In genomic region chr1:202811296-202812175, GRCh38 we compare ENCODE assay signal across 8 cellular contexts. TPM values are rescaled to one million over a fixed set of nuclear protein-coding genes. Genes with fewer than 3 reads are reported as not detected.
DNase-seq lines count a peak whose midpoint lies in the region; ATAC-seq, FAIRE-seq and TF ChIP-seq lines count a peak whose summit lies in the region.

No MANE protein-coding gene starts in this region.

- H3K4me3 ChIP-seq in CD8-positive, alpha-beta memory T cell (ENCODE audit: low read length): peak overlapping the region; percentile 95
- H3K4me3 ChIP-seq in OCI-LY7 (ENCODE audit: low read depth, low read length, poor library complexity, severe bottlenecking) (no peak overlapping the region), kidney (ENCODE audit: low read length in 2 of 2) (peak overlapping the region; percentile 64 to 78)

- peak overlapping the region in 7 of 8 donors; percentile 18 to 95 (median 83) for H3K27ac Mint-ChIP-seq in CD8-positive, alpha-beta memory T cell
- peak overlapping the region; percentile 83 to 98 (median 94) for H3K27ac Mint-ChIP-seq in brain
- peak overlapping the region; percentile 38 for H3K27ac Mint-ChIP-seq in stimulated activated naive B cell treated with anti-CD40 and anti-IgM and Interleukin-4, amounts not matched to agents 10 μg/mL and 1 μg/mL and 100 μg/mL, for 72 hours

- TF ChIP-seq CTCF in OCI-LY7 (conservative IDR thresholded peaks at IDR 0.05; ENCODE audit: low read length) (no peak), brain (conservative IDR thresholded peaks at IDR 0.05) (no peak), kidney (IDR thresholded peaks at IDR 0.05; ENCODE audit: borderline replicate concordance, extremely low read depth, insufficient read depth) (no peak)

- peak overlapping the region; percentile 57 to 67 for H3K9ac ChIP-seq in kidney (ENCODE audit: low read length in 2 of 2)

- intact Hi-C loops in OCI-LY7 (cut with micrococcal nuclease; ENCODE audit: unreplicated experiment): no loop called here
- intact Hi-C loops in kidney (cut with DNase I): no loop called here

- peaks cover 24 to 32% (median 31%) of the 10 kb centered on the region in 3 donors for H3K4me1 Mint-ChIP-seq in CD8-positive, alpha-beta memory T cell
- peaks cover 50% of the 10 kb centered on the region for H3K4me1 Mint-ChIP-seq in brain
- peaks cover 18 to 32% of the 10 kb centered on the region in 2 donors for H3K4me1 Mint-ChIP-seq in stimulated activated naive B cell treated with anti-CD40 and anti-IgM and Interleukin-4, amounts not matched to agents 10 μg/mL and 1 μg/mL and 100 μg/mL, for 72 hours

- peak; percentile 20 for ATAC-seq in GM21528 (IDR thresholded peaks at IDR 0.05; ENCODE audit: low FRiP score, unreplicated experiment)
- peak; percentile 2 for ATAC-seq in stimulated activated naive B cell treated with anti-CD40 and anti-IgM and Interleukin-4, amounts not matched to agents 10 μg/mL and 1 μg/mL and 100 μg/mL, for 72 hours (replicated peaks)

- peaks cover 23% of the 10 kb centered on the region for H3K4me1 ChIP-seq in CD8-positive, alpha-beta memory T cell (ENCODE audit: insufficient read depth, low read length)
- H3K4me1 ChIP-seq in OCI-LY7 (ENCODE audit: insufficient read depth, low read length, poor library complexity, severe bottlenecking) (no peaks in the 10 kb centered on the region), kidney (ENCODE audit: control insufficient read depth in 1 of 2, insufficient read depth in 1 of 2, low read depth in 1 of 2, low read length in 2 of 2) (peaks cover 0 to 8% of the 10 kb centered on the region in 2 donors)

- peak overlapping the region; percentile 69 for H3K27ac ChIP-seq in CD8-positive, alpha-beta memory T cell (ENCODE audit: low read depth, low read length)
- H3K27ac ChIP-seq in OCI-LY7 (ENCODE audit: low read depth, low read length, poor library complexity, severe bottlenecking): no peak overlapping the region
- peak overlapping the region in 1 of 2 donors; percentile 57 for H3K27ac ChIP-seq in kidney (ENCODE audit: low read depth in 2 of 2, low read length in 2 of 2)

- H4K20me1 ChIP-seq in OCI-LY7 (ENCODE audit: insufficient read depth, low read length): no peaks in the 10 kb centered on the region

- peak; percentile 6 to 58 (median 25) for DNase-seq in CD8-positive, alpha-beta memory T cell
- DNase-seq in OCI-LY7 (ENCODE audit: low spot score) (no peak), kidney (no peak), GOT3 (lab: John Stamatoyannopoulos, UW) (no peak), AML-193 (lab: John Stamatoyannopoulos, UW) (no peak)
- no peak for DNase-seq in stimulated activated naive B cell treated with anti-CD40 and anti-IgM and Interleukin-4, amounts not matched to agents 10 μg/mL and 1 μg/mL and 100 μg/mL, for 72 hours

- H3K9me3 Mint-ChIP-seq in CD8-positive, alpha-beta memory T cell: no peaks in the 10 kb centered on the region
- peaks cover 0 to 10% (median 0%) of the 10 kb centered on the region in 5 experiments for H3K9me3 Mint-ChIP-seq in brain
- no peaks in the 10 kb centered on the region for H3K9me3 Mint-ChIP-seq in stimulated activated naive B cell treated with anti-CD40 and anti-IgM and Interleukin-4, amounts not matched to agents 10 μg/mL and 1 μg/mL and 100 μg/mL, for 72 hours

- H3K4me3 Mint-ChIP-seq in CD8-positive, alpha-beta memory T cell: peak overlapping the region; percentile 74 to 97 (median 86)
- H3K4me3 Mint-ChIP-seq in brain: peak overlapping the region; percentile 85 to 95 (median 90)
- peak overlapping the region; percentile 86 to 99 for H3K4me3 Mint-ChIP-seq in stimulated activated naive B cell treated with anti-CD40 and anti-IgM and Interleukin-4, amounts not matched to agents 10 μg/mL and 1 μg/mL and 100 μg/mL, for 72 hours

- H3K9me2 ChIP-seq in OCI-LY7 (ENCODE audit: insufficient read depth, low read length): no peaks in the 10 kb centered on the region

- peak overlapping the region; percentile 71; the same call in 1 of the 2 replicates for H3K4me2 ChIP-seq in OCI-LY7 (ENCODE audit: low read length)

- POLR2A ChIA-PET in CD8-positive, alpha-beta memory T cell (lab: Charles Lee): interaction anchor here (1.4 kb wide), 1 partner anchor 77 kb away, joined by 5 read pairs; the partner anchor contains the start of gene RABIF
- POLR2A ChIA-PET in OCI-LY7 (lab: Charles Lee): no interaction called here

- H3K36me3 ChIP-seq in CD8-positive, alpha-beta memory T cell (ENCODE audit: insufficient read depth, low read length): no peaks in the 10 kb centered on the region
- H3K36me3 ChIP-seq in OCI-LY7 (ENCODE audit: insufficient read depth, low read length): no peaks in the 10 kb centered on the region
- H3K36me3 ChIP-seq in kidney (ENCODE audit: control insufficient read depth in 1 of 2, insufficient read depth in 2 of 2, low read length in 2 of 2): no peaks in the 10 kb centered on the region

- H2AFZ ChIP-seq in OCI-LY7 (ENCODE audit: low read length): no peak overlapping the region

- H3K27me3 Mint-ChIP-seq in CD8-positive, alpha-beta memory T cell: peaks cover 0 to 3% of the 10 kb centered on the region in 2 donors
- peaks cover 19% of the 10 kb centered on the region for H3K27me3 Mint-ChIP-seq in brain
- H3K27me3 Mint-ChIP-seq in stimulated activated naive B cell treated with anti-CD40 and anti-IgM and Interleukin-4, amounts not matched to agents 10 μg/mL and 1 μg/mL and 100 μg/mL, for 72 hours: peaks cover 11 to 14% of the 10 kb centered on the region in 2 donors

- peaks cover 0 to 8% (median 0%) of the 10 kb centered on the region in 3 donors for H3K36me3 Mint-ChIP-seq in CD8-positive, alpha-beta memory T cell
- no peaks in the 10 kb centered on the region for H3K36me3 Mint-ChIP-seq in brain
- no peaks in the 10 kb centered on the region for H3K36me3 Mint-ChIP-seq in stimulated activated naive B cell treated with anti-CD40 and anti-IgM and Interleukin-4, amounts not matched to agents 10 μg/mL and 1 μg/mL and 100 μg/mL, for 72 hours

- no peaks in the 10 kb centered on the region for H3K9me3 ChIP-seq in CD8-positive, alpha-beta memory T cell (ENCODE audit: low read length)
- H3K9me3 ChIP-seq in OCI-LY7 (ENCODE audit: low read length) (no peaks in the 10 kb centered on the region), kidney (ENCODE audit: control insufficient read depth in 1 of 2, low read length in 2 of 2) (no peaks in the 10 kb centered on the region)

- CTCF ChIA-PET in CD8-positive, alpha-beta memory T cell (lab: Charles Lee): no interaction called here
- CTCF ChIA-PET in OCI-LY7 (lab: Charles Lee; ENCODE audit: unreplicated experiment): interaction anchor here (0.6 kb wide), 1 partner anchor 40 kb away, joined by 3 read pairs; no protein-coding TSS in a partner anchor

- no TSS peak for BruUV-seq in OCI-LY7 (replicated peaks; lab: Mats Ljungman, UMichigan)

- no peak for FAIRE-seq in kidney (lab: Jason Lieb, UNC)

- no peaks in the 10 kb centered on the region for H3K27me3 ChIP-seq in CD8-positive, alpha-beta memory T cell (ENCODE audit: insufficient read depth, low read length, poor library complexity, severe bottlenecking)

- no peaks in the 10 kb centered on the region for H3K79me2 ChIP-seq in OCI-LY7 (ENCODE audit: insufficient read depth, low read depth, low read length)

RNA-seq across cellular contexts. Expression of gene PCAT6, which starts 0.8 kb away (rescaled TPM):
- total RNA-seq in CD8-positive, alpha-beta memory T cell: under 1 TPM in 1 of 2 experiments, not detected in 1; 0.51 TPM
- polyA plus RNA-seq in CD8-positive, alpha-beta memory T cell: 0.56 TPM
- not detected in 2 replicates for total RNA-seq in OCI-LY7 (2014; rRNA removed; shearing (Covaris generic))
- total RNA-seq in OCI-LY7 (2022) (not detected in 2 replicates), kidney (2.0 TPM)
- polyA plus RNA-seq in brain (ENCODE audit: insufficient read depth, low read depth, low replicate concordance) (14.5 TPM), kidney (ENCODE audit: insufficient read depth, low read depth, low replicate concordance) (5.8 TPM)

RNA-seq across cellular contexts. Expression of gene KDM5B, which starts 3.3 kb away (rescaled TPM):
- 10 to 100 TPM; 18.6 to 22.7 TPM for total RNA-seq in CD8-positive, alpha-beta memory T cell
- polyA plus RNA-seq in CD8-positive, alpha-beta memory T cell: 14.2 TPM
- total RNA-seq in OCI-LY7 (2014; rRNA removed; shearing (Covaris generic)): not detected in 2 replicates
- total RNA-seq in OCI-LY7 (2022): not detected in 2 replicates
- 61.5 TPM for polyA plus RNA-seq in brain (ENCODE audit: insufficient read depth, low read depth, low replicate concordance)
- total RNA-seq in kidney: 55.5 TPM
- 10.7 TPM for polyA plus RNA-seq in kidney (ENCODE audit: insufficient read depth, low read depth, low replicate concordance)

Comparison
In these comparisons a context has a peak if more than half of its experiments do, and no peak if none do; other contexts are left out.
1. DNase-seq: peak in CD8-positive, alpha-beta memory T cell (5 of 5); none in OCI-LY7 (single experiment), kidney (single experiment), stimulated activated naive B cell treated with anti-CD40 and anti-IgM and Interleukin-4, amounts not matched to agents 10 μg/mL and 1 μg/mL and 100 μg/mL, for 72 hours (single experiment), GOT3 (single experiment) and AML-193 (0 of 2).
2. H3K27ac Mint-ChIP-seq: peak in every context shown above with its lines; median percentile 94 in brain; 83 in CD8-positive, alpha-beta memory T cell; 38 in stimulated activated naive B cell treated with anti-CD40 and anti-IgM and Interleukin-4, amounts not matched to agents 10 μg/mL and 1 μg/mL and 100 μg/mL, for 72 hours.
3. RNA of gene KDM5B, which starts 3.3 kb away (total RNA-seq): 55.5 TPM in kidney (single experiment) and 18.6 to 22.7 TPM in CD8-positive, alpha-beta memory T cell; not detected in OCI-LY7; every median in the first group is over 10 times any median in the second.
4. Peak in every context shown above with its lines, with median percentiles within 50 percentile points of each other: H3K4me3 Mint-ChIP-seq.